In genomic region chr5:108687599-108688220, GRCh38 we compare ENCODE assay signal across 14 cellular contexts. TPM values are rescaled to one million over a fixed set of nuclear protein-coding genes. Genes with fewer than 3 reads are reported as not detected.
DNase-seq lines count a peak whose midpoint lies in the region; ATAC-seq and TF ChIP-seq lines count a peak whose summit lies in the region.
"Had no signal": no experiment of that assay in that cellular context is flagged by ENCODE, and none has a peak within 500 bp of the region (broad histone marks: within the 10 kb centered on the region; RNA-seq: fewer than 3 reads in every experiment).

No MANE protein-coding gene starts in this region.

- peak overlapping the region; percentile 61 for H3K27ac ChIP-seq in iPS-20b (ENCODE audit: low read length)
- no peak overlapping the region for H3K27ac ChIP-seq in lower lobe of right lung
- H3K27ac ChIP-seq: HL-60, testis had no signal

- H3K9me3 ChIP-seq in T-helper 17 cell (ENCODE audit: control insufficient read depth, low read length, poor library complexity, severe bottlenecking) (no peaks in the 10 kb centered on the region), iPS-20b (ENCODE audit: insufficient read depth, low read depth, low read length) (no peaks in the 10 kb centered on the region), lower lobe of right lung (no peaks in the 10 kb centered on the region)
- H3K9me3 ChIP-seq: testis had no signal

- ATAC-seq in GM21447 (IDR thresholded peaks at IDR 0.05; ENCODE audit: unreplicated experiment) (peak; percentile 71), T-helper 17 cell (peak; percentile 32), lower lobe of right lung (no peak)

- H3K4me1 ChIP-seq in iPS-20b (ENCODE audit: insufficient read depth, low read length) (peaks cover 21% of the 10 kb centered on the region; the same call in 1 of the 2 replicates), lower lobe of right lung (no peaks in the 10 kb centered on the region)
- H3K4me1 ChIP-seq: testis had no signal

- intact Hi-C loops in lower lobe of right lung (cut with DNase I): no loop called here

- H3K9me3 Mint-ChIP-seq in activated naive CD8-positive, alpha-beta T cell treated with anti-CD3 and anti-CD28 coated beads for 36 hours: no peaks in the 10 kb centered on the region
- H3K9me3 Mint-ChIP-seq: activated naive CD4-positive, alpha-beta T cell treated with anti-CD3 and anti-CD28 coated beads, Interleukin-2, amount 10 ng/mL, durations not matched to agents 7 days and 5 days had no signal

- DNase-seq in AG20443 (ENCODE audit: low spot score) (peak; percentile 46), T-helper 17 cell (no peak), H7 (no peak), lower lobe of right lung (no peak), iPS-NIHi7 (ENCODE audit: extremely low spot score) (no peak)
- DNase-seq in activated naive CD8-positive, alpha-beta T cell treated with anti-CD3 and anti-CD28 coated beads for 36 hours: no peak
- DNase-seq: activated CD4-positive, alpha-beta T cell treated with anti-CD3 and anti-CD28 coated beads for 48 hours; activated naive CD4-positive, alpha-beta T cell treated with anti-CD3 and anti-CD28 coated beads, Interleukin-2, amount 10 ng/mL, durations not matched to agents 7 days and 5 days; midbrain; NCI-H1417 treated with DMSO at 0.1 percent for 48 hours; testis had no signal

- H3K36me3 ChIP-seq in iPS-20b (ENCODE audit: insufficient read depth, low read depth, low read length): no peaks in the 10 kb centered on the region
- H3K36me3 ChIP-seq in H7 (replicated peaks; ENCODE audit: control insufficient read depth, insufficient read depth, low read length): no peaks in the 10 kb centered on the region
- no peaks in the 10 kb centered on the region for H3K36me3 ChIP-seq in lower lobe of right lung

- no peak overlapping the region for H3K27ac Mint-ChIP-seq in T-helper 17 cell
- H3K27ac Mint-ChIP-seq in activated naive CD8-positive, alpha-beta T cell treated with anti-CD3 and anti-CD28 coated beads for 36 hours: no peak overlapping the region
- H3K27ac Mint-ChIP-seq: activated naive CD4-positive, alpha-beta T cell treated with anti-CD3 and anti-CD28 coated beads, Interleukin-2, amount 10 ng/mL, durations not matched to agents 7 days and 5 days had no signal

- TF ChIP-seq CTCF in lower lobe of right lung (IDR thresholded peaks at IDR 0.05): no peak

- no peaks in the 10 kb centered on the region for H3K4me1 Mint-ChIP-seq in T-helper 17 cell
- peaks cover 2% of the 10 kb centered on the region for H3K4me1 Mint-ChIP-seq in activated naive CD8-positive, alpha-beta T cell treated with anti-CD3 and anti-CD28 coated beads for 36 hours
- H3K4me1 Mint-ChIP-seq: activated naive CD4-positive, alpha-beta T cell treated with anti-CD3 and anti-CD28 coated beads, Interleukin-2, amount 10 ng/mL, durations not matched to agents 7 days and 5 days had no signal

- H3K9ac ChIP-seq in iPS-20b (ENCODE audit: low read depth, low read length): peak overlapping the region; percentile 46; the same call in 1 of the 2 replicates

- H3K27me3 ChIP-seq in iPS-20b (ENCODE audit: insufficient read depth, low read length) (no peaks in the 10 kb centered on the region), H7 (ENCODE audit: control insufficient read depth, insufficient read depth, low read length) (no peaks in the 10 kb centered on the region), lower lobe of right lung (ENCODE audit: low read depth) (no peaks in the 10 kb centered on the region)
- H3K27me3 ChIP-seq: testis had no signal

- no peak overlapping the region for H3K4me3 Mint-ChIP-seq in T-helper 17 cell
- no peak overlapping the region for H3K4me3 Mint-ChIP-seq in activated naive CD8-positive, alpha-beta T cell treated with anti-CD3 and anti-CD28 coated beads for 36 hours
- H3K4me3 Mint-ChIP-seq: activated naive CD4-positive, alpha-beta T cell treated with anti-CD3 and anti-CD28 coated beads, Interleukin-2, amount 10 ng/mL, durations not matched to agents 7 days and 5 days had no signal

- no peak overlapping the region for H3K4me3 ChIP-seq in iPS-20b (ENCODE audit: low read length)
- no peak overlapping the region for H3K4me3 ChIP-seq in H7 (ENCODE audit: insufficient read depth, low read depth, low read length)
- no peak overlapping the region for H3K4me3 ChIP-seq in lower lobe of right lung
- H3K4me3 ChIP-seq: testis had no signal

- no peaks in the 10 kb centered on the region for H3K36me3 Mint-ChIP-seq in T-helper 17 cell (ENCODE audit: low read depth)
- H3K36me3 Mint-ChIP-seq in activated naive CD8-positive, alpha-beta T cell treated with anti-CD3 and anti-CD28 coated beads for 36 hours: no peaks in the 10 kb centered on the region
- H3K36me3 Mint-ChIP-seq: activated naive CD4-positive, alpha-beta T cell treated with anti-CD3 and anti-CD28 coated beads, Interleukin-2, amount 10 ng/mL, durations not matched to agents 7 days and 5 days had no signal

- peaks cover 15% of the 10 kb centered on the region for H3K27me3 Mint-ChIP-seq in T-helper 17 cell
- no peaks in the 10 kb centered on the region for H3K27me3 Mint-ChIP-seq in activated naive CD8-positive, alpha-beta T cell treated with anti-CD3 and anti-CD28 coated beads for 36 hours

RNA-seq across cellular contexts. Expression of gene FER, which starts 60.0 kb away (rescaled TPM):
- total RNA-seq in T-helper 17 cell (10 to 100 TPM in 1 of 2 donors, 1 to 10 TPM in 1; 9.8 to 15.1 TPM), lower lobe of right lung (35.3 TPM)
- total RNA-seq in activated naive CD8-positive, alpha-beta T cell treated with anti-CD3 and anti-CD28 coated beads for 36 hours: 1 to 10 TPM; 9.0 to 9.1 TPM
- total RNA-seq in H7 (2014; rRNA removed; shearing (Covaris generic)): 6.7 and 8.1 TPM in 2 replicates

Comparison
In these comparisons a context has a peak if more than half of its experiments do, and no peak if none do; other contexts are left out.
1. ATAC-seq: peak in GM21447 (single experiment) and T-helper 17 cell (single experiment); none in lower lobe of right lung (0 of 2).